ENCODE assay signal across 25 cellular contexts in genomic region chr13:79709526-79709925, GRCh38.
DNase-seq lines count a peak whose midpoint lies in the region; ATAC-seq and TF ChIP-seq lines count a peak whose summit lies in the region.
"Had no signal": no experiment of that assay in that cellular context is flagged by ENCODE, and none has a peak within 500 bp of the region (broad histone marks: within the 10 kb centered on the region; RNA-seq: fewer than 3 reads in every experiment).

No MANE protein-coding gene starts in this region.

- H3K9me3 Mint-ChIP-seq in MCF 10A (ENCODE audit: unreplicated experiment) = peaks cover 7% of the 10 kb centered on the region
- H3K9me3 Mint-ChIP-seq: activated B cell treated with CpG ODN at 0.5 μM for 24 hours; activated CD4-positive, alpha-beta memory T cell treated with anti-CD3 and anti-CD28 coated beads, Interleukin-2, amount 10 ng/mL, durations not matched to agents 7 days and 5 days had no signal

- peaks cover 25% of the 10 kb centered on the region for H3K4me1 Mint-ChIP-seq in MCF 10A (ENCODE audit: insufficient read depth, unreplicated experiment)
- H3K4me1 Mint-ChIP-seq: activated B cell treated with CpG ODN at 0.5 μM for 24 hours; activated CD4-positive, alpha-beta memory T cell treated with anti-CD3 and anti-CD28 coated beads, Interleukin-2, amount 10 ng/mL, durations not matched to agents 7 days and 5 days had no signal

- H3K27ac Mint-ChIP-seq in MCF 10A (ENCODE audit: low read depth, unreplicated experiment) = peak overlapping the region; percentile 53
- H3K27ac Mint-ChIP-seq: activated B cell treated with CpG ODN at 0.5 μM for 24 hours; activated CD4-positive, alpha-beta memory T cell treated with anti-CD3 and anti-CD28 coated beads, Interleukin-2, amount 10 ng/mL, durations not matched to agents 7 days and 5 days; dendritic cell treated with granulocyte-macrophage colony-stimulating factor and Interleukin-4, amounts not matched to agents 40 ng/mL and 50 ng/mL, for 4 days had no signal

- H2AFZ ChIP-seq in mammary epithelial cell (ENCODE audit: low read depth, low read length) = no peak overlapping the region

- intact Hi-C loops in MCF 10A (cut with micrococcal nuclease) = no loop called here
- intact Hi-C loops in mammary epithelial cell (cut with micrococcal nuclease) = no loop called here
- intact Hi-C loops in Right ventricle myocardium inferior (cut with DNase I) = no loop called here
- intact Hi-C loops in right cardiac atrium (cut with DNase I) = no loop called here

- H3K36me3 ChIP-seq in mammary epithelial cell (ENCODE audit: insufficient read depth, low read length) = no peaks in the 10 kb centered on the region
- H3K36me3 ChIP-seq: BLaER1 treated with 17β-estradiol and CSF1 and Interleukin-3, amounts not matched to agents 10 nM and 100 nM; gastrocnemius medialis; Peyer's patch had no signal

- no peak overlapping the region for H3K27ac ChIP-seq in mammary epithelial cell (ENCODE audit: insufficient read depth, low read depth, low read length)
- H3K27ac ChIP-seq in right cardiac atrium (ENCODE audit: low read length) = no peak overlapping the region
- H3K27ac ChIP-seq: 22Rv1; BLaER1 treated with 17β-estradiol and CSF1 and Interleukin-3, amounts not matched to agents 10 nM and 100 nM; gastrocnemius medialis; Peyer's patch had no signal

- no peaks in the 10 kb centered on the region for H3K27me3 ChIP-seq in mammary epithelial cell (ENCODE audit: insufficient read depth, low read length)
- no peaks in the 10 kb centered on the region for H3K27me3 ChIP-seq in right cardiac atrium (ENCODE audit: control insufficient read depth, insufficient read depth)
- H3K27me3 ChIP-seq: BLaER1 treated with 17β-estradiol and CSF1 and Interleukin-3, amounts not matched to agents 10 nM and 100 nM; gastrocnemius medialis; Peyer's patch had no signal

- CTCF ChIA-PET in MCF 10A (lab: Yijun Ruan, JAX) = no interaction called here
- CTCF ChIA-PET in mammary epithelial cell (lab: Charles Lee; ENCODE audit: low non-redundant PET) = no interaction called here

- dilution Hi-C loops in mammary epithelial cell (cut with HindIII; ENCODE audit: low sequenced_read_pairs) = no loop called here

- no peak overlapping the region for H3K4me3 ChIP-seq in mammary epithelial cell (replicated peaks in 1 of 3; ENCODE audit: insufficient read depth in 1 of 3, low read depth in 2 of 3, low read length in 3 of 3)
- H3K4me3 ChIP-seq in fibroblast of the aortic adventitia (ENCODE audit: low read depth, low read length) = no peak overlapping the region
- H3K4me3 ChIP-seq in right cardiac atrium (ENCODE audit: low read length) = no peak overlapping the region
- H3K4me3 ChIP-seq: BLaER1 treated with 17β-estradiol and CSF1 and Interleukin-3, amounts not matched to agents 10 nM and 100 nM; gastrocnemius medialis; lung; Peyer's patch had no signal

- no peaks in the 10 kb centered on the region for H3K79me2 ChIP-seq in mammary epithelial cell (ENCODE audit: insufficient read depth, low read length)

- no peaks in the 10 kb centered on the region for H3K9me3 ChIP-seq in mammary epithelial cell (replicated peaks; ENCODE audit: insufficient read depth, low read length)
- H3K9me3 ChIP-seq in right cardiac atrium (ENCODE audit: control insufficient read depth, low read length) = no peaks in the 10 kb centered on the region
- H3K9me3 ChIP-seq: BLaER1 treated with 17β-estradiol and CSF1 and Interleukin-3, amounts not matched to agents 10 nM and 100 nM; gastrocnemius medialis; Peyer's patch had no signal

- ATAC-seq in GM21515 (IDR thresholded peaks at IDR 0.05; ENCODE audit: unreplicated experiment) (no peak), Right ventricle myocardium inferior (no peak), right cardiac atrium (no peak)
- ATAC-seq: gastrocnemius medialis had no signal

- BruUV-seq in MCF 10A (replicated peaks; lab: Mats Ljungman, UMichigan) = no TSS peak
- BruUV-seq in mammary epithelial cell (replicated peaks; lab: Mats Ljungman, UMichigan) = no TSS peak

- no peaks in the 10 kb centered on the region for H3K27me3 Mint-ChIP-seq in MCF 10A (ENCODE audit: insufficient read depth, unreplicated experiment)
- H3K27me3 Mint-ChIP-seq: activated B cell treated with CpG ODN at 0.5 μM for 24 hours; activated CD4-positive, alpha-beta memory T cell treated with anti-CD3 and anti-CD28 coated beads, Interleukin-2, amount 10 ng/mL, durations not matched to agents 7 days and 5 days; dendritic cell treated with granulocyte-macrophage colony-stimulating factor and Interleukin-4, amounts not matched to agents 40 ng/mL and 50 ng/mL, for 4 days had no signal

- H3K4me1 ChIP-seq in mammary epithelial cell (ENCODE audit: insufficient read depth, low read length) = peaks cover 28% of the 10 kb centered on the region
- no peaks in the 10 kb centered on the region for H3K4me1 ChIP-seq in right cardiac atrium (ENCODE audit: control insufficient read depth, insufficient read depth, low read length)
- H3K4me1 ChIP-seq: BLaER1 treated with 17β-estradiol and CSF1 and Interleukin-3, amounts not matched to agents 10 nM and 100 nM; gastrocnemius medialis; Peyer's patch had no signal

- H3K4me3 Mint-ChIP-seq in MCF 10A (ENCODE audit: unreplicated experiment) = no peak overlapping the region
- H3K4me3 Mint-ChIP-seq: activated B cell treated with CpG ODN at 0.5 μM for 24 hours; activated CD4-positive, alpha-beta memory T cell treated with anti-CD3 and anti-CD28 coated beads, Interleukin-2, amount 10 ng/mL, durations not matched to agents 7 days and 5 days; dendritic cell treated with granulocyte-macrophage colony-stimulating factor and Interleukin-4, amounts not matched to agents 40 ng/mL and 50 ng/mL, for 4 days had no signal

- no peak for TF ChIP-seq CTCF in MCF 10A (IDR thresholded peaks at IDR 0.05; ENCODE audit: unreplicated experiment)
- no peak for TF ChIP-seq CTCF in mammary epithelial cell (conservative IDR thresholded peaks at IDR 0.05 in 1 of 2, IDR thresholded peaks at IDR 0.05 in 1 of 2; ENCODE audit: extremely low read depth in 1 of 2, insufficient read depth in 1 of 2, low read depth in 1 of 2, low read length in 2 of 2)
- no peak for TF ChIP-seq CTCF in fibroblast of the aortic adventitia (IDR thresholded peaks at IDR 0.05; ENCODE audit: insufficient read depth, low read length)

- no peaks in the 10 kb centered on the region for H4K20me1 ChIP-seq in mammary epithelial cell (ENCODE audit: insufficient read depth, low read length)
- H4K20me1 ChIP-seq: BLaER1 treated with 17β-estradiol and CSF1 and Interleukin-3, amounts not matched to agents 10 nM and 100 nM had no signal

- WGBS in mammary epithelial cell (ENCODE audit: low coverage, missing lambda C conversion rate) = 75% methylated on average over 2 of the region's 2 CpGs
- WGBS in right cardiac atrium = 71% methylated on average over 2 of the region's 2 CpGs

- no peaks in the 10 kb centered on the region for H3K36me3 Mint-ChIP-seq in MCF 10A (ENCODE audit: insufficient read depth, unreplicated experiment)

- in situ Hi-C loops in mammary epithelial cell (cut with MboI; ENCODE audit: low sequenced_read_pairs in 2 of 2) = no loop called here

- no peak overlapping the region for H3K4me2 ChIP-seq in mammary epithelial cell (ENCODE audit: insufficient read depth, low read depth, low read length)
- H3K4me2 ChIP-seq: BLaER1 treated with 17β-estradiol and CSF1 and Interleukin-3, amounts not matched to agents 10 nM and 100 nM had no signal

- DNase-seq in MCF 10A (ENCODE audit: unreplicated experiment) (peak; percentile 22), mammary epithelial cell (no peak), amniotic epithelial cell (ENCODE audit: low read depth) (peak; percentile 34), fibroblast of the aortic adventitia (ENCODE audit: low read depth) (peak; percentile 48), CD1c-positive myeloid dendritic cell (ENCODE audit: extremely low spot score) (no peak), Right ventricle myocardium inferior (ENCODE audit: missing footprints) (no peak), right cardiac atrium (no peak)
- DNase-seq: activated B cell treated with CpG ODN at 0.5 μM for 24 hours; activated CD4-positive, alpha-beta memory T cell treated with anti-CD3 and anti-CD28 coated beads, Interleukin-2, amount 10 ng/mL, durations not matched to agents 7 days and 5 days; activated gamma-delta T cell; DND-41; gastrocnemius medialis; islet precursor cell; MM.1S; NCI-H1436; NCI-H2107; NCI-H510A; Peyer's patch; retina; trophoblast cell had no signal

- H3K9ac ChIP-seq in mammary epithelial cell (ENCODE audit: insufficient read depth, low read length) = no peak overlapping the region
- H3K9ac ChIP-seq: BLaER1 treated with 17β-estradiol and CSF1 and Interleukin-3, amounts not matched to agents 10 nM and 100 nM had no signal

- POLR2A ChIA-PET in MCF 10A (lab: Yijun Ruan, JAX) = interaction anchor here (0.7 to 0.8 kb wide), 3 partner anchors 120 to 746 kb away, joined by 3 to 4 read pairs (median 3); no protein-coding TSS in a partner anchor

Comparison
In these comparisons a context has a peak if more than half of its experiments do, and no peak if none do; other contexts are left out.
1. DNase-seq: peak in MCF 10A (single experiment), amniotic epithelial cell (single experiment) and fibroblast of the aortic adventitia (single experiment); none in mammary epithelial cell (single experiment), CD1c-positive myeloid dendritic cell (single experiment), Right ventricle myocardium inferior (single experiment) and right cardiac atrium (0 of 3).